Comparison of ENCODE assay signal across 12 cellular contexts in genomic region chr11:122803716-122804115, GRCh38. TPM values are rescaled to one million over a fixed set of nuclear protein-coding genes. Genes with fewer than 3 reads are reported as not detected.
DNase-seq lines count a peak whose midpoint lies in the region; ATAC-seq and TF ChIP-seq lines count a peak whose summit lies in the region.
"Had no signal": no experiment of that assay in that cellular context is flagged by ENCODE, and none has a peak within 500 bp of the region (broad histone marks: within the 10 kb centered on the region; RNA-seq: fewer than 3 reads in every experiment).

No MANE protein-coding gene starts in this region.

- H3K4me1 ChIP-seq in SJCRH30: no peaks in the 10 kb centered on the region

- H3K4me3 Mint-ChIP-seq in activated CD4-positive, alpha-beta T cell treated with anti-CD3 and anti-CD28 coated beads for 36 hours: no peak overlapping the region
- peak overlapping the region; percentile 1 for H3K4me3 Mint-ChIP-seq in activated naive CD8-positive, alpha-beta T cell treated with anti-CD3 and anti-CD28 coated beads, Interleukin-2, amount 50 U/mL, for 24 hours
- H3K4me3 Mint-ChIP-seq in immature natural killer cell: peak overlapping the region in 1 of 5 donors; percentile 0
- peak overlapping the region; percentile 64 for H3K4me3 Mint-ChIP-seq in type B pancreatic cell

- intact Hi-C loops in activated CD4-positive, alpha-beta T cell treated with anti-CD3 and anti-CD28 coated beads for 36 hours (cut with DNase I, micrococcal nuclease): no loop called here

- peaks cover 23% of the 10 kb centered on the region for H3K4me1 Mint-ChIP-seq in activated CD4-positive, alpha-beta T cell treated with anti-CD3 and anti-CD28 coated beads for 36 hours
- H3K4me1 Mint-ChIP-seq in activated naive CD8-positive, alpha-beta T cell treated with anti-CD3 and anti-CD28 coated beads, Interleukin-2, amount 50 U/mL, for 24 hours: peaks cover 59% of the 10 kb centered on the region
- H3K4me1 Mint-ChIP-seq in immature natural killer cell: peaks cover 24 to 35% of the 10 kb centered on the region in 2 donors
- peaks cover 42% of the 10 kb centered on the region for H3K4me1 Mint-ChIP-seq in type B pancreatic cell (ENCODE audit: unreplicated experiment)

- CTCF ChIA-PET in activated CD4-positive, alpha-beta T cell treated with anti-CD3 and anti-CD28 coated beads for 36 hours (lab: Charles Lee): interaction anchor here (0.6 to 1.3 kb wide), 3 partner anchors 8 to 49 kb away, joined by 3 to 5 read pairs (median 4); no protein-coding TSS in a partner anchor

- no peaks in the 10 kb centered on the region for H3K9me3 Mint-ChIP-seq in activated CD4-positive, alpha-beta T cell treated with anti-CD3 and anti-CD28 coated beads for 36 hours (ENCODE audit: low read depth)
- H3K9me3 Mint-ChIP-seq in activated naive CD8-positive, alpha-beta T cell treated with anti-CD3 and anti-CD28 coated beads, Interleukin-2, amount 50 U/mL, for 24 hours: no peaks in the 10 kb centered on the region
- H3K9me3 Mint-ChIP-seq in immature natural killer cell (no peaks in the 10 kb centered on the region), type B pancreatic cell (no peaks in the 10 kb centered on the region)

- peak; percentile 47 for ATAC-seq in activated CD4-positive, alpha-beta T cell treated with anti-CD3 and anti-CD28 coated beads for 36 hours
- ATAC-seq in activated naive CD8-positive, alpha-beta T cell treated with anti-CD3 and anti-CD28 coated beads, Interleukin-2, amount 50 U/mL, for 24 hours: no peak

- no peak for TF ChIP-seq CTCF in type B pancreatic cell (conservative IDR thresholded peaks at IDR 0.05)

- no peak overlapping the region for H3K4me3 ChIP-seq in SJCRH30
- H3K4me3 ChIP-seq: testis had no signal

- H3K27me3 ChIP-seq in SJCRH30: no peaks in the 10 kb centered on the region
- H3K27me3 ChIP-seq: testis had no signal

- no peak for DNase-seq in activated CD4-positive, alpha-beta T cell treated with anti-CD3 and anti-CD28 coated beads for 36 hours
- no peak for DNase-seq in activated CD4-positive, alpha-beta T cell treated with anti-CD3 and anti-CD28 coated beads, Interleukin-2, amount 50 U/mL, for 4 hours
- DNase-seq in activated naive CD8-positive, alpha-beta T cell treated with anti-CD3 and anti-CD28 coated beads, Interleukin-2, amount 50 U/mL, for 24 hours: no peak
- DNase-seq in immature natural killer cell (no peak), type B pancreatic cell (ENCODE audit: extremely low spot score, unreplicated experiment) (no peak), NCI-H1417 (lab: John Stamatoyannopoulos, UW) (no peak), SJCRH30 (no peak)
- no peak for DNase-seq in NK-92 treated with Interleukin-12 subunit alpha and Interleukin-12 subunit beta, amount 100 ng/mL, for 24 hours (lab: John Stamatoyannopoulos, UW)
- DNase-seq: DMS 273 treated with DMSO at 0.1 percent for 48 hours, testis had no signal

- peak overlapping the region; percentile 22 for H3K27ac Mint-ChIP-seq in activated CD4-positive, alpha-beta T cell treated with anti-CD3 and anti-CD28 coated beads for 36 hours
- peak overlapping the region; percentile 65 for H3K27ac Mint-ChIP-seq in activated naive CD8-positive, alpha-beta T cell treated with anti-CD3 and anti-CD28 coated beads, Interleukin-2, amount 50 U/mL, for 24 hours
- peak overlapping the region in 4 of 6 donors; percentile 41 to 76 (median 54) for H3K27ac Mint-ChIP-seq in immature natural killer cell
- H3K27ac Mint-ChIP-seq in type B pancreatic cell: peak overlapping the region; percentile 78

- H3K9me3 ChIP-seq in SJCRH30 (replicated peaks): no peaks in the 10 kb centered on the region
- H3K9me3 ChIP-seq: testis had no signal

- no peak overlapping the region for H3K27ac ChIP-seq in SJCRH30
- H3K27ac ChIP-seq: 22Rv1, testis had no signal

- H3K36me3 ChIP-seq in SJCRH30: no peaks in the 10 kb centered on the region

- H3K36me3 Mint-ChIP-seq in activated CD4-positive, alpha-beta T cell treated with anti-CD3 and anti-CD28 coated beads for 36 hours (ENCODE audit: low read depth): peaks cover 5% of the 10 kb centered on the region
- peaks cover 46% of the 10 kb centered on the region for H3K36me3 Mint-ChIP-seq in activated naive CD8-positive, alpha-beta T cell treated with anti-CD3 and anti-CD28 coated beads, Interleukin-2, amount 50 U/mL, for 24 hours (ENCODE audit: low read depth)
- peaks cover 20 to 65% (median 35%) of the 10 kb centered on the region in 3 donors for H3K36me3 Mint-ChIP-seq in immature natural killer cell
- no peaks in the 10 kb centered on the region for H3K36me3 Mint-ChIP-seq in type B pancreatic cell

- POLR2A ChIA-PET in activated CD4-positive, alpha-beta T cell treated with anti-CD3 and anti-CD28 coated beads for 36 hours (lab: Charles Lee): no interaction called here

- H3K27me3 Mint-ChIP-seq in activated CD4-positive, alpha-beta T cell treated with anti-CD3 and anti-CD28 coated beads for 36 hours: no peaks in the 10 kb centered on the region
- H3K27me3 Mint-ChIP-seq in activated naive CD8-positive, alpha-beta T cell treated with anti-CD3 and anti-CD28 coated beads, Interleukin-2, amount 50 U/mL, for 24 hours: no peaks in the 10 kb centered on the region
- H3K27me3 Mint-ChIP-seq in immature natural killer cell (ENCODE audit: low read depth in 3 of 3): peaks cover 0 to 1% (median 0%) of the 10 kb centered on the region in 3 donors
- H3K27me3 Mint-ChIP-seq in type B pancreatic cell: no peaks in the 10 kb centered on the region

RNA-seq across cellular contexts. Expression of gene CRTAM, which starts 34.6 kb away (rescaled TPM):
- total RNA-seq in activated CD4-positive, alpha-beta T cell treated with anti-CD3 and anti-CD28 coated beads for 36 hours: under 1 TPM; 0.32 to 0.39 TPM
- polyA plus RNA-seq in immature natural killer cell: 10 to 100 TPM; 11.2 to 34.9 (median 23.8) TPM
- total RNA-seq in type B pancreatic cell (ENCODE audit: low replicate concordance): not detected in 2 replicates
- total RNA-seq in SJCRH30 (2014; rRNA removed; shearing (Covaris generic)): not detected in 2 replicates
- total RNA-seq: fibroblast of villous mesenchyme had no signal

Comparison
In these comparisons a context has a peak if more than half of its experiments do, and no peak if none do; other contexts are left out.
1. H3K27ac Mint-ChIP-seq: peak in every context shown above with its lines; median percentile 78 in type B pancreatic cell; 65 in activated naive CD8-positive, alpha-beta T cell treated with anti-CD3 and anti-CD28 coated beads, Interleukin-2, amount 50 U/mL, for 24 hours; 54 in immature natural killer cell; 22 in activated CD4-positive, alpha-beta T cell treated with anti-CD3 and anti-CD28 coated beads for 36 hours.